ENCODE assay signal across 19 cellular contexts in genomic region chr3:193297421-193297820, GRCh38. TPM values are rescaled to one million over a fixed set of nuclear protein-coding genes. Genes with fewer than 3 reads are reported as not detected.
DNase-seq lines count a peak whose midpoint lies in the region; ATAC-seq, FAIRE-seq and TF ChIP-seq lines count a peak whose summit lies in the region.
"Had no signal": no experiment of that assay in that cellular context is flagged by ENCODE, and none has a peak within 500 bp of the region (broad histone marks: within the 10 kb centered on the region; RNA-seq: fewer than 3 reads in every experiment).

No MANE protein-coding gene starts in this region.

- H3K9me3 ChIP-seq in MG63 (peaks cover 7% of the 10 kb centered on the region; the same call in 1 of the 2 replicates), prostate gland (no peaks in the 10 kb centered on the region), ovary (no peaks in the 10 kb centered on the region)
- H3K9me3 ChIP-seq: upper lobe of left lung had no signal

- H3K27me3 ChIP-seq in MG63 (no peaks in the 10 kb centered on the region; the same call in 1 of the 2 replicates), bronchial epithelial cell (ENCODE audit: control insufficient read depth, insufficient read depth, low read length) (no peaks in the 10 kb centered on the region), prostate gland (replicated peaks; ENCODE audit: insufficient read depth) (no peaks in the 10 kb centered on the region), ovary (no peaks in the 10 kb centered on the region)
- H3K27me3 ChIP-seq: BLaER1, cardiac muscle cell, dorsolateral prefrontal cortex, upper lobe of left lung had no signal

- no peak for TF ChIP-seq EP300 in ovary (IDR thresholded peaks at IDR 0.05)

- DNase-seq in A172 (ENCODE audit: low spot score) (peak; percentile 95), MG63 (peak; percentile 71), bronchial epithelial cell (ENCODE audit: low read depth) (peak; percentile 70), prostate gland (ENCODE audit: low spot score) (no peak), ovary (no peak)
- no peak for DNase-seq in activated CD4-positive, CD25-positive, alpha-beta regulatory T cell treated with anti-CD3 and anti-CD28 coated beads, Interleukin-2, amount 50 U/mL, for 72 hours
- DNase-seq: dorsolateral prefrontal cortex; erythroblast; NCI-H1436; posterior cingulate gyrus; stimulated activated naive CD8-positive, alpha-beta T cell treated with anti-CD3 and anti-CD28 coated beads, Interleukin-15, amount 100 ng/mL, for 72 hours; upper lobe of left lung had no signal

- H3K4me3 ChIP-seq in MG63 (no peak overlapping the region), bronchial epithelial cell (ENCODE audit: low read depth, low read length) (no peak overlapping the region), prostate gland (no peak overlapping the region), ovary (no peak overlapping the region)
- H3K4me3 ChIP-seq: BLaER1, cardiac muscle cell, dorsolateral prefrontal cortex, upper lobe of left lung had no signal

- no peak for FAIRE-seq in bronchial epithelial cell (lab: Jason Lieb, UNC)
- FAIRE-seq: frontal cortex, G401.6 had no signal

- H3K36me3 ChIP-seq in MG63 (no peaks in the 10 kb centered on the region), bronchial epithelial cell (ENCODE audit: control insufficient read depth, insufficient read depth, low read length) (no peaks in the 10 kb centered on the region), prostate gland (no peaks in the 10 kb centered on the region), ovary (no peaks in the 10 kb centered on the region)
- H3K36me3 ChIP-seq: BLaER1, cardiac muscle cell, upper lobe of left lung had no signal

- peak; percentile 56 for ATAC-seq in GM21526 (IDR thresholded peaks at IDR 0.05; ENCODE audit: low FRiP score, unreplicated experiment)
- ATAC-seq in GM19455 (IDR thresholded peaks at IDR 0.05; ENCODE audit: unreplicated experiment): no peak
- ATAC-seq: stimulated activated naive CD8-positive, alpha-beta T cell treated with anti-CD3 and anti-CD28 coated beads, Interleukin-15, amount 100 ng/mL, for 72 hours had no signal

- no peak overlapping the region for H3K27ac ChIP-seq in prostate gland
- H3K27ac ChIP-seq in ovary: no peak overlapping the region
- H3K27ac ChIP-seq: BLaER1, cardiac muscle cell, dorsolateral prefrontal cortex, upper lobe of left lung had no signal

- TF ChIP-seq POLR2A in prostate gland (IDR thresholded peaks at IDR 0.05): no peak
- no peak for TF ChIP-seq POLR2A in ovary (IDR thresholded peaks at IDR 0.05)

- H3K4me1 ChIP-seq in prostate gland (replicated peaks) (no peaks in the 10 kb centered on the region), ovary (ENCODE audit: insufficient read depth) (no peaks in the 10 kb centered on the region)
- H3K4me1 ChIP-seq: BLaER1, upper lobe of left lung had no signal

- TF ChIP-seq CTCF in bronchial epithelial cell (IDR thresholded peaks at IDR 0.05; ENCODE audit: insufficient read depth, low read length, severe bottlenecking) (no peak), prostate gland (IDR thresholded peaks at IDR 0.05) (no peak), ovary (IDR thresholded peaks at IDR 0.05) (no peak)

- intact Hi-C loops in prostate gland (cut with DNase I) (no loop called here), ovary (cut with DNase I) (no loop called here)

- whole genome bisulfite sequencing in prostate gland: 86% methylated on average over 5 of the region's 5 CpGs
- 87 to 89% (median 87%) methylated on average over 5 of the region's 5 CpGs for WGBS in ovary, 3 donors

RNA-seq across cellular contexts. Expression of gene PLAAT1, which starts 56.4 kb away (rescaled TPM):
- 7.5 and 29.3 TPM in 2 replicates for total RNA-seq in A172 (2014; rRNA removed; shearing (Covaris generic))
- 16.7 and 19.1 TPM in 2 replicates for total RNA-seq in MG63 (2014; rRNA removed; shearing (Covaris generic); ENCODE audit: low replicate concordance)
- total RNA-seq in bronchial epithelial cell: 1.6 and 4.5 TPM in 2 replicates
- total RNA-seq in prostate gland: 10 to 100 TPM in 1 of 2 donors, not detected in 1; 12.5 TPM
- 1 to 10 TPM in 1 of 7 donors, under 1 TPM in 4, not detected in 2; 0.54 to 1.8 (median 0.72) TPM for total RNA-seq in ovary
- polyA plus RNA-seq in ovary: 1 to 10 TPM in 1 of 2 donors, under 1 TPM in 1; 0.18 to 1.9 TPM
- total RNA-seq: activated T-helper 2 cell treated with anti-CD3 and anti-CD28 coated beads, Interferon-gamma antibody, Interleukin-2, Interleukin-4, amounts not matched to agents 10 μg/mL and 5 μg/mL and 100 μg/mL, durations not matched to agents 14 hours and 24 hours and 36 hours had no signal

Comparison
In these comparisons a context has a peak if more than half of its experiments do, and no peak if none do; other contexts are left out.
1. DNase-seq: peak in A172 (single experiment), MG63 (single experiment) and bronchial epithelial cell (single experiment); none in prostate gland (single experiment), activated CD4-positive, CD25-positive, alpha-beta regulatory T cell treated with anti-CD3 and anti-CD28 coated beads, Interleukin-2, amount 50 U/mL, for 72 hours (single experiment) and ovary (0 of 5).